Comparison of ENCODE assay signal across 24 cellular contexts in the genomic region with DNA sequence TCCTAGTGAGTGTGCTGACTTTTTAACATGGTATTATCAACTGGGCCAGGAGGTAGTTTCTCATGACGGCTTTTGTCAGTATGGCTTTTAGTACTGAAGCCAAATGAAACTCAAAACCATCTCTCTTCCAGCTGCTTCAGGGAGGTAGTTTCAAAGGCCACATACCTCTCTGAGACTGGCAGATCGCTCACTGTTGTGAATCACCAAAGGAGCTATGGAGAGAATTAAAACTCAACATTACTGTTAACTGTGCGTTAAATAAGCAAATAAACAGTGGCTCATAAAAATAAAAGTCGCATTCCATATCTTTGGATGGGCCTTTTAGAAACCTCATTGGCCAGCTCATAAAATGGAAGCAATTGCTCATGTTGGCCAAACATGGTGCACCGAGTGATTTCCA.
A peak's percentile ranks its signal among the peaks of the same experiment; 100 is the strongest.
DNase-seq lines count a peak whose midpoint lies in the region; ATAC-seq, FAIRE-seq and TF ChIP-seq lines count a peak whose summit lies in the region.
"Had no signal": no experiment of that assay in that cellular context is flagged by ENCODE, and none has a peak within 500 bp of the region (broad histone marks: within the 10 kb centered on the region; RNA-seq: fewer than 3 reads in every experiment).

No MANE protein-coding gene starts in this region.

- FAIRE-seq in astrocyte (lab: Jason Lieb, UNC): peak; percentile 67
- FAIRE-seq: TTC549 had no signal

- no peak overlapping the region for H3K4me3 ChIP-seq in AG04449 (ENCODE audit: low read depth, low read length)
- no peak overlapping the region for H3K4me3 ChIP-seq in HCT116 (replicated peaks in 1 of 2; ENCODE audit: low read depth in 1 of 2, low read length in 2 of 2)
- H3K4me3 ChIP-seq in astrocyte (ENCODE audit: insufficient read depth, low read depth, low read length): no peak overlapping the region
- H3K4me3 ChIP-seq: colonic mucosa, gastroesophageal sphincter, Peyer's patch, tibial nerve had no signal

- H3K36me3 ChIP-seq in HCT116 (ENCODE audit: control insufficient read depth in 1 of 2, insufficient read depth in 2 of 2, low read length in 2 of 2) (peaks cover 15 to 26% of the 10 kb centered on the region in 2 experiments; a peak in 3 of 4 replicates), astrocyte (ENCODE audit: insufficient read depth, low read length) (peaks cover 36% of the 10 kb centered on the region)
- H3K36me3 ChIP-seq: colonic mucosa, gastroesophageal sphincter, Peyer's patch, tibial nerve had no signal

- H3K79me2 ChIP-seq in HCT116 (ENCODE audit: insufficient read depth, low read length) (peaks cover 10% of the 10 kb centered on the region; the same call in 1 of the 2 replicates), astrocyte (ENCODE audit: insufficient read depth, low read length) (peaks cover 8% of the 10 kb centered on the region)

- DNase-seq in AG04449 (ENCODE audit: low read depth, low spot score) (peak; percentile 84), HCT116 (ENCODE audit: low read depth, low spot score) (no peak), astrocyte (ENCODE audit: low read depth) (peak; percentile 92), left kidney (ENCODE audit: low read depth, low spot score) (peak; percentile 87), endothelial cell (ENCODE audit: low spot score) (no peak), mucosa of gallbladder (ENCODE audit: low spot score) (no peak), HK-2 (ENCODE audit: unreplicated experiment) (no peak), NCI-H2081 treated with DMSO at 0.1 percent for 48 hours (lab: John Stamatoyannopoulos, UW) (no peak)
- DNase-seq: activated CD4-positive, alpha-beta T cell treated with anti-CD3 and anti-CD28 coated beads for 48 hours; activated CD8-positive, alpha-beta memory T cell treated with anti-CD3 and anti-CD28 coated beads, Interleukin-2, amount 50 U/mL, for 4 hours; activated effector memory CD4-positive, alpha-beta T cell treated with anti-CD3 and anti-CD28 coated beads, Interleukin-2, amount 50 U/mL, for 16 hours; anterior cingulate cortex; colonic mucosa; DND-41; H7; KG1; left cardiac atrium; NCI-H1105; Peyer's patch; retina; stimulated activated naive CD4-positive, alpha-beta T cell treated with Interleukin-2 at 50 U/mL for 16 hours had no signal

- no peak overlapping the region for H3K27ac ChIP-seq in HCT116 (ENCODE audit: low read depth, low read length)
- peak overlapping the region; percentile 23 for H3K27ac ChIP-seq in astrocyte (ENCODE audit: low read depth, low read length)
- H3K27ac ChIP-seq: colonic mucosa, gastroesophageal sphincter, Peyer's patch, tibial nerve had no signal

- H3K27ac Mint-ChIP-seq in astrocyte (ENCODE audit: unreplicated experiment) (peak overlapping the region; percentile 3), endothelial cell (ENCODE audit: unreplicated experiment) (no peak overlapping the region)

- CTCF ChIA-PET in AG04449 (lab: Yijun Ruan, JAX) (interaction anchor here (0.7 to 1.7 kb wide), 8 partner anchors 11 to 363 kb away, joined by 3 to 4 read pairs (median 3); no protein-coding TSS in a partner anchor), HCT116 (lab: Charles Lee) (no interaction called here)

- H3K9me3 ChIP-seq in HCT116 (ENCODE audit: control insufficient read depth in 1 of 2, insufficient read depth in 1 of 2, low read depth in 1 of 2, low read length in 2 of 2): no peaks in the 10 kb centered on the region
- H3K9me3 ChIP-seq in astrocyte (ENCODE audit: insufficient read depth, low read depth, low read length): no peaks in the 10 kb centered on the region
- H3K9me3 ChIP-seq: colonic mucosa, gastroesophageal sphincter, Peyer's patch, tibial nerve had no signal

- H3K9ac ChIP-seq in HCT116 (ENCODE audit: low read length): no peak overlapping the region
- no peak overlapping the region for H3K9ac ChIP-seq in astrocyte (ENCODE audit: low read length)

- no peak for ATAC-seq in HCT116
- ATAC-seq: gastroesophageal sphincter, left cardiac atrium had no signal

- H4K20me1 ChIP-seq in HCT116 (ENCODE audit: insufficient read depth) (no peaks in the 10 kb centered on the region), astrocyte (ENCODE audit: insufficient read depth, low read length) (peaks cover 19% of the 10 kb centered on the region)

- no peaks in the 10 kb centered on the region for H3K9me2 ChIP-seq in HCT116 (ENCODE audit: insufficient read depth)

- H3K27me3 ChIP-seq in HCT116 (ENCODE audit: insufficient read depth, low read length) (no peaks in the 10 kb centered on the region), astrocyte (ENCODE audit: insufficient read depth, low read length) (no peaks in the 10 kb centered on the region)
- H3K27me3 ChIP-seq: colonic mucosa, Peyer's patch had no signal

- H3K4me1 ChIP-seq in HCT116 (ENCODE audit: control insufficient read depth in 1 of 2, insufficient read depth in 2 of 2, low read length in 2 of 2) (peaks cover 3 to 14% of the 10 kb centered on the region in 2 experiments; a peak in 2 of 4 replicates), astrocyte (ENCODE audit: insufficient read depth, low read length) (peaks cover 22% of the 10 kb centered on the region)
- H3K4me1 ChIP-seq: colonic mucosa, gastroesophageal sphincter, Peyer's patch, tibial nerve had no signal

- H3K4me1 Mint-ChIP-seq in astrocyte (ENCODE audit: low read depth, unreplicated experiment) (peaks cover 41% of the 10 kb centered on the region), endothelial cell (ENCODE audit: unreplicated experiment) (peaks cover 11% of the 10 kb centered on the region)

- TF ChIP-seq CTCF in AG04449 (IDR thresholded peaks at IDR 0.05; ENCODE audit: insufficient read depth, low read length, missing control alignments) (no peak), HCT116 (IDR thresholded peaks at IDR 0.05 in 2 of 3, conservative IDR thresholded peaks at IDR 0.05 in 1 of 3; ENCODE audit: borderline replicate concordance in 1 of 3, insufficient read depth in 1 of 3, low read depth in 2 of 3, low read length in 2 of 3) (no peak), astrocyte (IDR thresholded peaks at IDR 0.05; ENCODE audit: insufficient read depth, low read depth, low read length) (no peak), endothelial cell (IDR thresholded peaks at IDR 0.05; ENCODE audit: unreplicated experiment) (no peak)

- H3K36me3 Mint-ChIP-seq in astrocyte (ENCODE audit: low read depth, unreplicated experiment) (peaks cover 14% of the 10 kb centered on the region), endothelial cell (ENCODE audit: low read depth, unreplicated experiment) (peaks cover 3% of the 10 kb centered on the region)

- POLR2A ChIA-PET in AG04449 (lab: Yijun Ruan, JAX) (no interaction called here), HCT116 (lab: Charles Lee) (interaction anchor here (0.6 kb wide), 1 partner anchor 337 kb away, joined by 3 read pairs; no protein-coding TSS in a partner anchor)

- intact Hi-C loops in HCT116 (cut with micrococcal nuclease): no loop called here

- H3K4me3 Mint-ChIP-seq in astrocyte (ENCODE audit: unreplicated experiment): no peak overlapping the region
- H3K4me3 Mint-ChIP-seq in endothelial cell (ENCODE audit: unreplicated experiment): no peak overlapping the region

- RAD21 ChIA-PET in HCT116 (lab: Charles Lee; ENCODE audit: low non-redundant PET in 1 of 2, low total read pairs in 2 of 2, uncharacterized antibody in 2 of 2, unreplicated experiment in 2 of 2): no interaction called here

- no TSS peak for BruUV-seq in HCT116 (replicated peaks; lab: Mats Ljungman, UMichigan)

- H3K27me3 Mint-ChIP-seq in astrocyte (ENCODE audit: low read depth, unreplicated experiment) (no peaks in the 10 kb centered on the region), endothelial cell (ENCODE audit: unreplicated experiment) (no peaks in the 10 kb centered on the region)

- no peak for TF ChIP-seq RAD21 in HCT116 (IDR thresholded peaks at IDR 0.05; ENCODE audit: low read depth)

- H3K9me3 Mint-ChIP-seq in astrocyte (ENCODE audit: unreplicated experiment) (no peaks in the 10 kb centered on the region), endothelial cell (ENCODE audit: unreplicated experiment) (no peaks in the 10 kb centered on the region)

- H3K4me2 ChIP-seq in HCT116 (ENCODE audit: low read length): no peak overlapping the region
- H3K4me2 ChIP-seq in astrocyte (ENCODE audit: low read length): no peak overlapping the region

- TF ChIP-seq POLR2A in HCT116 (IDR thresholded peaks at IDR 0.05; ENCODE audit: borderline replicate concordance, extremely low read depth, insufficient read depth, insufficient read length): no peak

- no peak overlapping the region for H2AFZ ChIP-seq in HCT116 (ENCODE audit: low read depth, low read length, poor library complexity, severe bottlenecking)
- H2AFZ ChIP-seq in astrocyte (ENCODE audit: low read depth, low read length): no peak overlapping the region

TF ChIP-seq in HCT116, 20 proteins besides CTCF, POLR2A, EP300 and RAD21:
- TF ChIP-seq ZNF274 (IDR thresholded peaks at IDR 0.05; ENCODE audit: low read depth, low read length) (no peak), SRF (IDR thresholded peaks at IDR 0.05; ENCODE audit: low read depth) (no peak), ZFX (IDR thresholded peaks at IDR 0.05) (no peak), POLR2AphosphoS5 (IDR thresholded peaks at IDR 0.05; ENCODE audit: low read depth, low read length) (peak; percentile 20; the same call in 1 of the 2 replicates)
- TF ChIP-seq, protein P1, sequence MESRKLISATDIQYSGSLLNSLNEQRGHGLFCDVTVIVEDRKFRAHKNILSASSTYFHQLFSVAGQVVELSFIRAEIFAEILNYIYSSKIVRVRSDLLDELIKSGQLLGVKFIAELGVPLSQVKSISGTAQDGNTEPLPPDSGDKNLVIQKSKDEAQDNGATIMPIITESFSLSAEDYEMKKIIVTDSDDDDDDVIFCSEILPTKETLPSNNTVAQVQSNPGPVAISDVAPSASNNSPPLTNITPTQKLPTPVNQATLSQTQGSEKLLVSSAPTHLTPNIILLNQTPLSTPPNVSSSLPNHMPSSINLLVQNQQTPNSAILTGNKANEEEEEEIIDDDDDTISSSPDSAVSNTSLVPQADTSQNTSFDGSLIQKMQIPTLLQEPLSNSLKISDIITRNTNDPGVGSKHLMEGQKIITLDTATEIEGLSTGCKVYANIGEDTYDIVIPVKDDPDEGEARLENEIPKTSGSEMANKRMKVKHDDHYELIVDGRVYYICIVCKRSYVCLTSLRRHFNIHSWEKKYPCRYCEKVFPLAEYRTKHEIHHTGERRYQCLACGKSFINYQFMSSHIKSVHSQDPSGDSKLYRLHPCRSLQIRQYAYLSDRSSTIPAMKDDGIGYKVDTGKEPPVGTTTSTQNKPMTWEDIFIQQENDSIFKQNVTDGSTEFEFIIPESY (IDR thresholded peaks at IDR 0.05; ENCODE audit: extremely low read depth, insufficient replicate concordance, low read length): no peak

Comparison
In these comparisons a context has a peak if more than half of its experiments do, and no peak if none do; other contexts are left out.
1. DNase-seq: peak in AG04449 (single experiment), astrocyte (single experiment) and left kidney (single experiment); none in HCT116 (single experiment), endothelial cell (single experiment), mucosa of gallbladder (single experiment), HK-2 (single experiment) and NCI-H2081 treated with DMSO at 0.1 percent for 48 hours (single experiment).